8 cellular contexts compared by ENCODE assay signal in the genomic region with DNA sequence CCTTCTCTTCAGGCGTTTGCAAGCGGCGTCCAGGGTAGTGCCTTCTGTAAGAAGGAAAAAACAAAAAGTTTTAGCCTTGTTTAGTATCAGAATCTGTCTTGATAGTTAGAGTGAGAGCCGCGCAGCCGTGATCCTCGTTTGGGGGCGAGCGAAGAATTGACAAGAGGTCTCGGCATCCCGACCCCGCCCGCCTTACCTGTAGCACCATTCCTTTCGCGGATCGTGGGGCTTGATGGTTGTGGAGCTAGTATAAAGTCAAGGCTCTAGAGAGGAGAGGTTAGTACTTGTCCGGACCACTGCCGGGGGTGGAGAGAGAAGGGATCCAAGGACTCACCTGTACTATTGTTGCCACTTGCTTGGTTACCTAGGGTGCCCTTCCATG.
DNase-seq lines count a peak whose midpoint lies in the region; ATAC-seq and TF ChIP-seq lines count a peak whose summit lies in the region.

No MANE protein-coding gene starts in this region.

- peak overlapping the region; percentile 89 for H3K4me3 ChIP-seq in choroid plexus epithelial cell (ENCODE audit: low read depth, low read length)

- H3K27ac Mint-ChIP-seq in memory B cell: peak overlapping the region; percentile 89
- peak overlapping the region; percentile 97 for H3K27ac Mint-ChIP-seq in stimulated activated naive B cell treated with anti-CD40 and anti-IgM and Interleukin-4, amounts not matched to agents 10 μg/mL and 1 μg/mL and 100 μg/mL, for 72 hours

- H3K4me3 Mint-ChIP-seq in memory B cell: peak overlapping the region; percentile 89
- peak overlapping the region; percentile 94 to 98 for H3K4me3 Mint-ChIP-seq in stimulated activated naive B cell treated with anti-CD40 and anti-IgM and Interleukin-4, amounts not matched to agents 10 μg/mL and 1 μg/mL and 100 μg/mL, for 72 hours

- peaks cover 19% of the 10 kb centered on the region for H3K36me3 Mint-ChIP-seq in memory B cell
- peaks cover 9 to 20% of the 10 kb centered on the region in 2 donors for H3K36me3 Mint-ChIP-seq in stimulated activated naive B cell treated with anti-CD40 and anti-IgM and Interleukin-4, amounts not matched to agents 10 μg/mL and 1 μg/mL and 100 μg/mL, for 72 hours

- H3K27me3 Mint-ChIP-seq in memory B cell: no peaks in the 10 kb centered on the region
- no peaks in the 10 kb centered on the region for H3K27me3 Mint-ChIP-seq in stimulated activated naive B cell treated with anti-CD40 and anti-IgM and Interleukin-4, amounts not matched to agents 10 μg/mL and 1 μg/mL and 100 μg/mL, for 72 hours

- ATAC-seq in GM19351 (IDR thresholded peaks at IDR 0.05; ENCODE audit: unreplicated experiment) (peak; percentile 6), HG03139 (IDR thresholded peaks at IDR 0.05; ENCODE audit: unreplicated experiment) (peak; percentile 0), memory B cell (ENCODE audit: low read depth) (no peak), HG03378 (IDR thresholded peaks at IDR 0.05; ENCODE audit: unreplicated experiment) (no peak)
- peak in 1 of 2 donors; percentile 0 for ATAC-seq in stimulated activated naive B cell treated with anti-CD40 and anti-IgM and Interleukin-4, amounts not matched to agents 10 μg/mL and 1 μg/mL and 100 μg/mL, for 72 hours (replicated peaks)

- H3K4me1 Mint-ChIP-seq in memory B cell: peaks cover 26% of the 10 kb centered on the region
- H3K4me1 Mint-ChIP-seq in stimulated activated naive B cell treated with anti-CD40 and anti-IgM and Interleukin-4, amounts not matched to agents 10 μg/mL and 1 μg/mL and 100 μg/mL, for 72 hours: peaks cover 17 to 30% of the 10 kb centered on the region in 2 donors

- H3K9me3 Mint-ChIP-seq in memory B cell: no peaks in the 10 kb centered on the region
- no peaks in the 10 kb centered on the region for H3K9me3 Mint-ChIP-seq in stimulated activated naive B cell treated with anti-CD40 and anti-IgM and Interleukin-4, amounts not matched to agents 10 μg/mL and 1 μg/mL and 100 μg/mL, for 72 hours

- no peak for TF ChIP-seq CTCF in choroid plexus epithelial cell (conservative IDR thresholded peaks at IDR 0.05; ENCODE audit: low read depth, low read length)

- DNase-seq in T-helper 1 cell (peak in 3 of 5 donors; percentile 4 to 13 (median 7)), choroid plexus epithelial cell (ENCODE audit: low read depth) (no peak), memory B cell (ENCODE audit: low spot score in 2 of 2) (peak in 1 of 2 donors; percentile 29), MV-4-11 (lab: John Stamatoyannopoulos, UW) (no peak)
- DNase-seq in stimulated activated naive B cell treated with anti-CD40 and anti-IgM and Interleukin-4, amounts not matched to agents 10 μg/mL and 1 μg/mL and 100 μg/mL, for 72 hours: no peak

Comparison
In these comparisons a context has a peak if more than half of its experiments do, and no peak if none do; other contexts are left out.
1. ATAC-seq: peak in GM19351 (single experiment) and HG03139 (single experiment); none in memory B cell (single experiment) and HG03378 (single experiment).
2. DNase-seq: peak in T-helper 1 cell (3 of 5); none in choroid plexus epithelial cell (single experiment), stimulated activated naive B cell treated with anti-CD40 and anti-IgM and Interleukin-4, amounts not matched to agents 10 μg/mL and 1 μg/mL and 100 μg/mL, for 72 hours (single experiment) and MV-4-11 (single experiment).